8 cellular contexts compared by ENCODE assay signal in genomic region chr6:4775591-4776492, GRCh38. TPM values are rescaled to one million over a fixed set of nuclear protein-coding genes. Genes with fewer than 3 reads are reported as not detected.
A peak's percentile ranks its signal among the peaks of the same experiment; 100 is the strongest.
DNase-seq lines count a peak whose midpoint lies in the region; ATAC-seq, FAIRE-seq and TF ChIP-seq lines count a peak whose summit lies in the region.

A gene with protein sequence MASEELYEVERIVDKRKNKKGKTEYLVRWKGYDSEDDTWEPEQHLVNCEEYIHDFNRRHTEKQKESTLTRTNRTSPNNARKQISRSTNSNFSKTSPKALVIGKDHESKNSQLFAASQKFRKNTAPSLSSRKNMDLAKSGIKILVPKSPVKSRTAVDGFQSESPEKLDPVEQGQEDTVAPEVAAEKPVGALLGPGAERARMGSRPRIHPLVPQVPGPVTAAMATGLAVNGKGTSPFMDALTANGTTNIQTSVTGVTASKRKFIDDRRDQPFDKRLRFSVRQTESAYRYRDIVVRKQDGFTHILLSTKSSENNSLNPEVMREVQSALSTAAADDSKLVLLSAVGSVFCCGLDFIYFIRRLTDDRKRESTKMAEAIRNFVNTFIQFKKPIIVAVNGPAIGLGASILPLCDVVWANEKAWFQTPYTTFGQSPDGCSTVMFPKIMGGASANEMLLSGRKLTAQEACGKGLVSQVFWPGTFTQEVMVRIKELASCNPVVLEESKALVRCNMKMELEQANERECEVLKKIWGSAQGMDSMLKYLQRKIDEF (plus strand): TSS chr6:4776404. CDS start chr6:4776784, 380 bp downstream.

- peaks cover 21% of the 10 kb centered on the region for H4K20me1 ChIP-seq in PC-3 (ENCODE audit: low read length)

- H3K27me3 ChIP-seq in PC-3 (ENCODE audit: low read length) (no peaks in the 10 kb centered on the region), mucosa of stomach (ENCODE audit: control insufficient read depth, insufficient read depth, low read length) (peaks cover 12% of the 10 kb centered on the region)

- peaks cover 10% of the 10 kb centered on the region; the same call in 1 of the 2 replicates for H3K36me3 ChIP-seq in PC-3 (ENCODE audit: low read depth, low read length)
- no peaks in the 10 kb centered on the region for H3K36me3 ChIP-seq in mucosa of stomach (ENCODE audit: control insufficient read depth, insufficient read depth, low read length)

- H3K9ac ChIP-seq in PC-3 (ENCODE audit: low read length) (peak within 1 kb of the TSS; percentile 62), mucosa of stomach (ENCODE audit: low read length) (peak within 1 kb of the TSS; percentile 35)

- POLR2A ChIA-PET in PC-3 (lab: Charles Lee; ENCODE audit: unreplicated experiment), result interaction anchor here (0.5 kb wide), 1 partner anchor 373 kb away, joined by 3 read pairs; no protein-coding TSS in a partner anchor

- H3K36me3 Mint-ChIP-seq in IgD-negative memory B cell, result peaks cover 1% of the 10 kb centered on the region

- H3K27ac Mint-ChIP-seq in IgD-negative memory B cell, result peak within 1 kb of the TSS; percentile 80 to 92 (median 84)

- H2AFZ ChIP-seq in PC-3 (ENCODE audit: low read length), result peak within 1 kb of the TSS; percentile 73

- H3K9me3 ChIP-seq in PC-3 (ENCODE audit: low read length) (peaks cover 8% of the 10 kb centered on the region), mucosa of stomach (ENCODE audit: control insufficient read depth, low read length) (no peaks in the 10 kb centered on the region)

- ATAC-seq in GM21529 (IDR thresholded peaks at IDR 0.05; ENCODE audit: unreplicated experiment) (peak; percentile 62), PC-3 (peak; percentile 79)

- intact Hi-C loops in PC-3 (cut with micrococcal nuclease), result loop anchor here (5.0 to 10.0 kb wide), 3 partner anchors 129 to 461 kb away; no protein-coding TSS in a partner anchor

- peaks cover 5% of the 10 kb centered on the region; the same call in 1 of the 2 replicates for H3K4me1 ChIP-seq in PC-3 (ENCODE audit: insufficient read depth, low read length)
- H3K4me1 ChIP-seq in mucosa of stomach (ENCODE audit: control insufficient read depth, insufficient read depth, low read length), result peaks cover 6% of the 10 kb centered on the region

- no peak for FAIRE-seq in D721Med (lab: Jason Lieb, UNC)

- no peaks in the 10 kb centered on the region for H3K9me2 ChIP-seq in PC-3 (replicated peaks; ENCODE audit: low read length)

- TF ChIP-seq CTCF in D721Med (IDR thresholded peaks at IDR 0.05; ENCODE audit: insufficient read depth, missing control alignments) (no peak), PC-3 (conservative IDR thresholded peaks at IDR 0.05; ENCODE audit: low read depth, low read length) (peak; percentile 29; the same call in 1 of the 2 replicates)

- H3K79me2 ChIP-seq in PC-3 (ENCODE audit: low read length), result peaks cover 38% of the 10 kb centered on the region

- no peak for TF ChIP-seq POLR2A in erythroblast (IDR thresholded peaks at IDR 0.05; ENCODE audit: low read length)

- peaks cover 7% of the 10 kb centered on the region for H3K27me3 Mint-ChIP-seq in IgD-negative memory B cell

- H3K4me2 ChIP-seq in PC-3 (ENCODE audit: low read length), result peak within 1 kb of the TSS; percentile 84

- H3K27ac ChIP-seq in PC-3 (ENCODE audit: low read length), result peak within 1 kb of the TSS; percentile 39; the same call in 1 of the 2 replicates

- CTCF ChIA-PET in PC-3 (lab: Charles Lee), result interaction anchor here (0.6 to 0.7 kb wide), 3 partner anchors 115 to 462 kb away, joined by 4 to 11 read pairs (median 4); no protein-coding TSS in a partner anchor

- H3K4me3 Mint-ChIP-seq in IgD-negative memory B cell, result peak within 1 kb of the TSS; percentile 90 to 97 (median 95)

- no peaks in the 10 kb centered on the region for H3F3A ChIP-seq in PC-3 (ENCODE audit: low read length, unreplicated experiment)

- peaks cover 0 to 4% (median 0%) of the 10 kb centered on the region in 3 donors for H3K9me3 Mint-ChIP-seq in IgD-negative memory B cell

- peaks cover 23 to 34% (median 28%) of the 10 kb centered on the region in 3 donors for H3K4me1 Mint-ChIP-seq in IgD-negative memory B cell

- DNase-seq in D721Med (ENCODE audit: insufficient read length, low spot score) (peak; percentile 42), PC-3 (peak; percentile 94), activated T-cell treated with anti-CD3 and anti-CD28 coated beads for 4 hours (peak; percentile 82), erythroblast (lab: John Stamatoyannopoulos, UW) (peak; percentile 93 to 97)
- DNase-seq in stimulated activated CD8-positive, alpha-beta memory T cell treated with anti-CD3 and anti-CD28 coated beads, Interleukin-4, amount 100 ng/mL, for 48 hours, result peak; percentile 91

- H3K4me3 ChIP-seq in PC-3 (ENCODE audit: low read length) (peak within 1 kb of the TSS; percentile 74), mucosa of stomach (ENCODE audit: low read length) (peak within 1 kb of the TSS; percentile 26)

- no TSS peak for BruUV-seq in PC-3 (replicated peaks; lab: Mats Ljungman, UMichigan)

RNA-seq across cellular contexts. Expression of the gene that starts here (rescaled TPM):
- polyA plus RNA-seq in IgD-negative memory B cell, result 5.3 TPM
- total RNA-seq in PC-3 (2014; rRNA removed), result 34.4 and 38.4 TPM in 2 replicates

Comparison
In these comparisons a context has a peak if more than half of its experiments do, and no peak if none do; other contexts are left out.
1. Peak in every context shown above with its lines: DNase-seq, ATAC-seq, H3K4me3 ChIP-seq and H3K27ac ChIP-seq.
2. DNase-seq: peak in every context shown above with its lines; median percentile 95 in erythroblast; 94 in PC-3; 91 in stimulated activated CD8-positive, alpha-beta memory T cell treated with anti-CD3 and anti-CD28 coated beads, Interleukin-4, amount 100 ng/mL, for 48 hours; 82 in activated T-cell treated with anti-CD3 and anti-CD28 coated beads for 4 hours; 42 in D721Med.